ENCODE assay signal across 1 cellular context in genomic region chr6:30672445-30673253, GRCh38.
A peak's percentile ranks its signal among the peaks of the same experiment; 100 is the strongest.
TF ChIP-seq lines count a peak whose summit lies in the region.

TSS of gene DHX16 (minus strand) at chr6:30673006. CDS start at chr6:30672841, 165 bp downstream.

TF ChIP-seq in HepG2, 621 proteins besides CTCF, POLR2A, EP300 and RAD21 (continued from another document and continues in another):
- TF ChIP-seq HMGXB3 (CRISPR knock-in tag; IDR thresholded peaks at IDR 0.05; ENCODE audit: borderline replicate concordance) (peak; percentile 73; the same call in 1 of the 2 replicates), ZHX1 (CRISPR knock-in tag; IDR thresholded peaks at IDR 0.05; ENCODE audit: low read depth) (no peak), HINFP (CRISPR knock-in tag; IDR thresholded peaks at IDR 0.05; ENCODE audit: low read depth) (no peak), NFE2 (CRISPR knock-in tag; IDR thresholded peaks at IDR 0.05) (no peak), ZNF232 (CRISPR knock-in tag; IDR thresholded peaks at IDR 0.05; ENCODE audit: borderline replicate concordance) (peak; percentile 29; the same call in 1 of the 2 replicates), MZF1 (CRISPR knock-in tag; IDR thresholded peaks at IDR 0.05; ENCODE audit: borderline replicate concordance) (0 out of 2 replicates have a peak, but pooled peaks have one; percentile 80), ZNF350 (CRISPR knock-in tag; IDR thresholded peaks at IDR 0.05; ENCODE audit: borderline replicate concordance, low read depth) (peak; percentile 87; the same call in 1 of the 2 replicates), PAX8 (CRISPR knock-in tag; IDR thresholded peaks at IDR 0.05; ENCODE audit: borderline replicate concordance) (no peak), HMG20A (CRISPR knock-in tag; IDR thresholded peaks at IDR 0.05; ENCODE audit: borderline replicate concordance) (peak; percentile 33; the same call in 1 of the 2 replicates), ASH2L (IDR thresholded peaks at IDR 0.05; ENCODE audit: insufficient read length, low read depth, low read length) (peak; percentile 99), ZNF224 (CRISPR knock-in tag; IDR thresholded peaks at IDR 0.05) (no peak), SNRNP70 (IDR thresholded peaks at IDR 0.05; ENCODE audit: low read depth, low read length) (no peak), ZMAT5 (CRISPR knock-in tag; IDR thresholded peaks at IDR 0.05; ENCODE audit: borderline replicate concordance, low read depth) (no peak), ZNF687 (CRISPR knock-in tag; IDR thresholded peaks at IDR 0.05) (peak; percentile 89), ARID5B (CRISPR knock-in tag; IDR thresholded peaks at IDR 0.05) (peak; percentile 68), CCAR2 (optimal IDR thresholded peaks at IDR 0.05; ENCODE audit: low read depth, low read length) (no peak), HNRNPH1 (optimal IDR thresholded peaks at IDR 0.05; ENCODE audit: low read depth, low read length) (no peak), BCL3 (CRISPR knock-in tag; IDR thresholded peaks at IDR 0.05) (peak; percentile 36; the same call in 1 of the 2 replicates), ELK4 (CRISPR knock-in tag; IDR thresholded peaks at IDR 0.05; ENCODE audit: borderline replicate concordance) (no peak), FOXK2 (IDR thresholded peaks at IDR 0.05) (no peak; the same call in 1 of the 2 replicates), ARHGAP35 (CRISPR knock-in tag; IDR thresholded peaks at IDR 0.05; ENCODE audit: borderline replicate concordance) (peak; percentile 81), ZNF460 (CRISPR knock-in tag; IDR thresholded peaks at IDR 0.05; ENCODE audit: borderline replicate concordance) (no peak; the same call in 1 of the 2 replicates), PAF1 (CRISPR knock-in tag; IDR thresholded peaks at IDR 0.05) (no peak), POLR2AphosphoS2 (IDR thresholded peaks at IDR 0.05; ENCODE audit: low read depth, low read length) (no peak), ZIK1 (CRISPR knock-in tag; IDR thresholded peaks at IDR 0.05; ENCODE audit: borderline replicate concordance, low read depth) (0 out of 2 replicates have a peak, but pooled peaks have one; percentile 29), TGIF2 (CRISPR knock-in tag; IDR thresholded peaks at IDR 0.05) (no peak)
